In the genomic region with DNA sequence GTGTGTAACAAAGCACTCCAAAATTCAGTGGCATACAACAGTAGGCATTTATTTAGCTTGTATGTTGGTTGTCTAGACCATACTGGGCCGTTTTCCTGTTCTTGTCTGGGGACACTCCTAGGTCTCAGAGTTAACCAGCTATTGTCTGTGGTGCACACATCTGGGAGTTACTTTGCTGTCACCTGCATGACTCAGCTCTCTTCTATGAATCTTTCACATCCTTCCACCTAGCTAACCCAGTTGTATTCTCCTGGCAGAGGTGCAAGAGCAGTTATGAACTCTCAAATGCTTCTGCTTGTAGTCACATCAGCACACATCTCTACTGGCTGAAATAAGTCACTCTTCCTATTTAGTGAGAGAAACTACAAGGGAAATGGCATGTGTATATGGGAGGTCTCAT, we compare ENCODE assay signal across 17 cellular contexts.
DNase-seq lines count a peak whose midpoint lies in the region; ATAC-seq and TF ChIP-seq lines count a peak whose summit lies in the region.
"Had no signal": no experiment of that assay in that cellular context is flagged by ENCODE, and none has a peak within 500 bp of the region (broad histone marks: within the 10 kb centered on the region; RNA-seq: fewer than 3 reads in every experiment).

No MANE protein-coding gene starts in this region.

- no peaks in the 10 kb centered on the region for H3K4me1 Mint-ChIP-seq in stimulated activated effector memory CD8-positive, alpha-beta T cell treated with anti-CD3 and anti-CD28 coated beads, Interleukin-12 subunit alpha, Interleukin-12 subunit beta, amount 100 ng/mL, for 72 hours
- no peaks in the 10 kb centered on the region for H3K4me1 Mint-ChIP-seq in mesothelial cell of epicardium
- H3K4me1 Mint-ChIP-seq: CD4-positive, CD25-positive, alpha-beta regulatory T cell; H9 had no signal

- no peak overlapping the region for H3K4me3 Mint-ChIP-seq in stimulated activated effector memory CD8-positive, alpha-beta T cell treated with anti-CD3 and anti-CD28 coated beads, Interleukin-12 subunit alpha, Interleukin-12 subunit beta, amount 100 ng/mL, for 72 hours
- H3K4me3 Mint-ChIP-seq in mesothelial cell of epicardium, result no peak overlapping the region
- H3K4me3 Mint-ChIP-seq: CD4-positive, CD25-positive, alpha-beta regulatory T cell; CD8-positive, alpha-beta T cell; H9; HFFc6 had no signal

- H3K27me3 ChIP-seq in MM.1S (replicated peaks; ENCODE audit: insufficient read depth, low read length) (no peaks in the 10 kb centered on the region), upper lobe of right lung (no peaks in the 10 kb centered on the region)

- no peaks in the 10 kb centered on the region for H3K36me3 Mint-ChIP-seq in stimulated activated effector memory CD8-positive, alpha-beta T cell treated with anti-CD3 and anti-CD28 coated beads, Interleukin-12 subunit alpha, Interleukin-12 subunit beta, amount 100 ng/mL, for 72 hours
- no peaks in the 10 kb centered on the region for H3K36me3 Mint-ChIP-seq in mesothelial cell of epicardium
- H3K36me3 Mint-ChIP-seq: CD4-positive, CD25-positive, alpha-beta regulatory T cell; CD8-positive, alpha-beta T cell had no signal

- H3K4me3 ChIP-seq in MM.1S (ENCODE audit: low read length) (no peak overlapping the region), epithelial cell of esophagus (ENCODE audit: low read length) (no peak overlapping the region), upper lobe of right lung (no peak overlapping the region)
- H3K4me3 ChIP-seq: GM23248 had no signal

- peak; percentile 26 for ATAC-seq in stimulated activated effector memory CD8-positive, alpha-beta T cell treated with anti-CD3 and anti-CD28 coated beads, Interleukin-12 subunit alpha, Interleukin-12 subunit beta, amount 100 ng/mL, for 72 hours
- ATAC-seq in HG03354 (IDR thresholded peaks at IDR 0.05; ENCODE audit: poor library complexity, severe bottlenecking, unreplicated experiment), result no peak
- no peak for ATAC-seq in upper lobe of right lung
- ATAC-seq: CD8-positive, alpha-beta T cell had no signal

- no peaks in the 10 kb centered on the region for H3K79me2 ChIP-seq in MM.1S (ENCODE audit: low read length)

- H3K27me3 Mint-ChIP-seq in mesothelial cell of epicardium (ENCODE audit: low read depth), result peaks cover 14% of the 10 kb centered on the region

- H3K36me3 ChIP-seq in MM.1S (replicated peaks; ENCODE audit: insufficient read depth, low read length) (no peaks in the 10 kb centered on the region), upper lobe of right lung (no peaks in the 10 kb centered on the region)

- H3K9me3 Mint-ChIP-seq in stimulated activated effector memory CD8-positive, alpha-beta T cell treated with anti-CD3 and anti-CD28 coated beads, Interleukin-12 subunit alpha, Interleukin-12 subunit beta, amount 100 ng/mL, for 72 hours, result peaks cover 3% of the 10 kb centered on the region
- H3K9me3 Mint-ChIP-seq in mesothelial cell of epicardium, result no peaks in the 10 kb centered on the region
- H3K9me3 Mint-ChIP-seq: CD8-positive, alpha-beta T cell; H9 had no signal

- no peaks in the 10 kb centered on the region for H3F3A ChIP-seq in MM.1S (ENCODE audit: insufficient read depth, low read length)

- H3K27ac ChIP-seq in MM.1S (ENCODE audit: low read length) (no peak overlapping the region), upper lobe of right lung (no peak overlapping the region)
- H3K27ac ChIP-seq: C4-2B, GM23248 had no signal

- H3K4me1 ChIP-seq in MM.1S (ENCODE audit: low read length) (peaks cover 7% of the 10 kb centered on the region; the same call in 1 of the 2 replicates), upper lobe of right lung (no peaks in the 10 kb centered on the region)
- H3K4me1 ChIP-seq: Caco-2 had no signal

- H3K9ac ChIP-seq in MM.1S (ENCODE audit: low read length), result no peak overlapping the region
- H3K9ac ChIP-seq: GM23248 had no signal

- no peak for TF ChIP-seq CTCF in MM.1S (IDR thresholded peaks at IDR 0.05; ENCODE audit: low read length)
- TF ChIP-seq CTCF in epithelial cell of esophagus (IDR thresholded peaks at IDR 0.05; ENCODE audit: insufficient read depth, low read depth, low read length, missing control alignments), result no peak
- TF ChIP-seq CTCF in mesothelial cell of epicardium (IDR thresholded peaks at IDR 0.05; ENCODE audit: unreplicated experiment), result no peak
- no peak for TF ChIP-seq CTCF in upper lobe of right lung (IDR thresholded peaks at IDR 0.05)

- DNase-seq in DMS53 treated with DMSO at 0.1 percent for 48 hours (lab: John Stamatoyannopoulos, UW; ENCODE audit: unreplicated experiment) (peak; percentile 0), MM.1S (peak; percentile 14), epithelial cell of esophagus (ENCODE audit: low read depth) (peak; percentile 20), mesothelial cell of epicardium (ENCODE audit: low spot score in 2 of 2, unreplicated experiment in 2 of 2) (no peak), upper lobe of right lung (no peak)
- no peak for DNase-seq in stimulated activated effector memory CD8-positive, alpha-beta T cell treated with anti-CD3 and anti-CD28 coated beads, Interleukin-12 subunit alpha, Interleukin-12 subunit beta, amount 100 ng/mL, for 72 hours (ENCODE audit: low spot score in 2 of 2)
- DNase-seq: Caco-2; CD4-positive, CD25-positive, alpha-beta regulatory T cell; CD8-positive, alpha-beta T cell; DMS153; DMS79 treated with DMSO at 0.1 percent for 48 hours; GF-D8; GM23248; H9; HFFc6 had no signal

- no peaks in the 10 kb centered on the region for H4K20me1 ChIP-seq in MM.1S (ENCODE audit: insufficient read depth, low read length)

- H3K27ac Mint-ChIP-seq in stimulated activated effector memory CD8-positive, alpha-beta T cell treated with anti-CD3 and anti-CD28 coated beads, Interleukin-12 subunit alpha, Interleukin-12 subunit beta, amount 100 ng/mL, for 72 hours, result no peak overlapping the region
- H3K27ac Mint-ChIP-seq in mesothelial cell of epicardium, result no peak overlapping the region
- H3K27ac Mint-ChIP-seq: CD4-positive, CD25-positive, alpha-beta regulatory T cell; CD8-positive, alpha-beta T cell; HFFc6 had no signal

- no peak overlapping the region for H2AFZ ChIP-seq in MM.1S (ENCODE audit: low read length)
- H2AFZ ChIP-seq: GM23248 had no signal

- H3K9me3 ChIP-seq in MM.1S (replicated peaks; ENCODE audit: insufficient read depth, low read length) (no peaks in the 10 kb centered on the region), upper lobe of right lung (no peaks in the 10 kb centered on the region)
- H3K9me3 ChIP-seq: Caco-2 had no signal

- intact Hi-C loops in upper lobe of right lung (cut with DNase I), result no loop called here

- H3K4me2 ChIP-seq in MM.1S (ENCODE audit: low read depth, low read length), result no peak overlapping the region

- no peaks in the 10 kb centered on the region for H3K9me2 ChIP-seq in MM.1S (replicated peaks; ENCODE audit: insufficient read depth, low read length)

Comparison
In these comparisons a context has a peak if more than half of its experiments do, and no peak if none do; other contexts are left out.
1. DNase-seq: peak in DMS53 treated with DMSO at 0.1 percent for 48 hours (single experiment), MM.1S (single experiment) and epithelial cell of esophagus (single experiment); none in stimulated activated effector memory CD8-positive, alpha-beta T cell treated with anti-CD3 and anti-CD28 coated beads, Interleukin-12 subunit alpha, Interleukin-12 subunit beta, amount 100 ng/mL, for 72 hours (0 of 2), mesothelial cell of epicardium (0 of 2) and upper lobe of right lung (single experiment).